In genomic region chr9:42396318-42396717, GRCh38 we compare ENCODE assay signal across 24 cellular contexts.
DNase-seq lines count a peak whose midpoint lies in the region; ATAC-seq and TF ChIP-seq lines count a peak whose summit lies in the region.
"Had no signal": no experiment of that assay in that cellular context is flagged by ENCODE, and none has a peak within 500 bp of the region (broad histone marks: within the 10 kb centered on the region; RNA-seq: fewer than 3 reads in every experiment).

No MANE protein-coding gene starts in this region.

- no peaks in the 10 kb centered on the region for H3K36me3 Mint-ChIP-seq in stimulated activated effector memory CD8-positive, alpha-beta T cell treated with anti-CD3 and anti-CD28 coated beads, Interleukin-12 subunit alpha, Interleukin-12 subunit beta, amount 100 ng/mL, for 72 hours
- H3K36me3 Mint-ChIP-seq in HFFc6 (ENCODE audit: low read depth) = no peaks in the 10 kb centered on the region
- H3K36me3 Mint-ChIP-seq: CD4-positive, alpha-beta memory T cell had no signal

- H4K91ac ChIP-seq in neuronal stem cell (ENCODE audit: low read depth, low read length, poor library complexity) = no peak overlapping the region

- H2BK12ac ChIP-seq in neuronal stem cell (ENCODE audit: low read length) = peak overlapping the region; percentile 90

- H3K4me3 Mint-ChIP-seq in stimulated activated naive CD8-positive, alpha-beta T cell treated with anti-CD3 and anti-CD28 coated beads, Interleukin-15, amount 100 ng/mL, for 72 hours = no peak overlapping the region
- H3K4me3 Mint-ChIP-seq in stimulated activated effector memory CD8-positive, alpha-beta T cell treated with anti-CD3 and anti-CD28 coated beads, Interleukin-12 subunit alpha, Interleukin-12 subunit beta, amount 100 ng/mL, for 72 hours = no peak overlapping the region
- no peak overlapping the region for H3K4me3 Mint-ChIP-seq in HFFc6
- H3K4me3 Mint-ChIP-seq: CD4-positive, alpha-beta memory T cell; IgD-negative memory B cell had no signal

- H3K23ac ChIP-seq in neuronal stem cell (ENCODE audit: low read depth, low read length, poor library complexity) = peak overlapping the region; percentile 16

- H2AFZ ChIP-seq in neuronal stem cell (ENCODE audit: low read length) = no peak overlapping the region

- no peaks in the 10 kb centered on the region for H3K27me3 Mint-ChIP-seq in stimulated activated naive CD8-positive, alpha-beta T cell treated with anti-CD3 and anti-CD28 coated beads, Interleukin-15, amount 100 ng/mL, for 72 hours
- H3K27me3 Mint-ChIP-seq in HFFc6 (ENCODE audit: insufficient read depth) = no peaks in the 10 kb centered on the region
- H3K27me3 Mint-ChIP-seq: CD4-positive, alpha-beta memory T cell; IgD-negative memory B cell had no signal

- no peak overlapping the region for H3K27ac ChIP-seq in neuronal stem cell (replicated peaks; ENCODE audit: low read length)
- H3K27ac ChIP-seq: BLaER1 treated with 17β-estradiol and CSF1 and Interleukin-3, amounts not matched to agents 10 nM and 100 nM had no signal

- peak; percentile 35 for ATAC-seq in stimulated activated naive CD8-positive, alpha-beta T cell treated with anti-CD3 and anti-CD28 coated beads, Interleukin-15, amount 100 ng/mL, for 72 hours
- ATAC-seq in stimulated activated naive CD8-positive, alpha-beta T cell treated with anti-CD3 and anti-CD28 coated beads, Interleukin-15, Interleukin-2, amounts not matched to agents 100 U/mL and 50 U/mL, for 24 hours = no peak
- peak; percentile 15 for ATAC-seq in stimulated activated effector memory CD8-positive, alpha-beta T cell treated with anti-CD3 and anti-CD28 coated beads, Interleukin-12 subunit alpha, Interleukin-12 subunit beta, amount 100 ng/mL, for 72 hours
- ATAC-seq: GM12878, Right ventricle myocardium inferior had no signal

- peak overlapping the region; percentile 75 for H3K14ac ChIP-seq in neuronal stem cell (ENCODE audit: low read length)

- no peaks in the 10 kb centered on the region for H3K79me1 ChIP-seq in neuronal stem cell (ENCODE audit: low read depth, low read length)

- H3K18ac ChIP-seq in neuronal stem cell (ENCODE audit: low read length) = peak overlapping the region; percentile 84

- H3K4me1 Mint-ChIP-seq in stimulated activated naive CD8-positive, alpha-beta T cell treated with anti-CD3 and anti-CD28 coated beads, Interleukin-15, amount 100 ng/mL, for 72 hours = no peaks in the 10 kb centered on the region
- H3K4me1 Mint-ChIP-seq in stimulated activated effector memory CD8-positive, alpha-beta T cell treated with anti-CD3 and anti-CD28 coated beads, Interleukin-12 subunit alpha, Interleukin-12 subunit beta, amount 100 ng/mL, for 72 hours = no peaks in the 10 kb centered on the region
- no peaks in the 10 kb centered on the region for H3K4me1 Mint-ChIP-seq in HFFc6 (ENCODE audit: low read depth)
- H3K4me1 Mint-ChIP-seq: CD4-positive, alpha-beta memory T cell had no signal

- H2BK120ac ChIP-seq in neuronal stem cell (ENCODE audit: low read depth, low read length) = no peak overlapping the region

- no peak overlapping the region for H4K8ac ChIP-seq in neuronal stem cell (ENCODE audit: low read depth, low read length)

- no peak overlapping the region for H3K9ac ChIP-seq in neuronal stem cell (ENCODE audit: low read depth, low read length, poor library complexity)
- H3K9ac ChIP-seq: BLaER1 treated with 17β-estradiol and CSF1 and Interleukin-3, amounts not matched to agents 10 nM and 100 nM had no signal

- H3K4me3 ChIP-seq in neuronal stem cell (ENCODE audit: low read length in 2 of 2) = peak overlapping the region in 1 of 2 donors; percentile 7
- H3K4me3 ChIP-seq: BLaER1 treated with 17β-estradiol and CSF1 and Interleukin-3, amounts not matched to agents 10 nM and 100 nM; GM12878 had no signal

- no peak for DNase-seq in stimulated activated naive CD8-positive, alpha-beta T cell treated with anti-CD3 and anti-CD28 coated beads, Interleukin-15, amount 100 ng/mL, for 72 hours
- DNase-seq in stimulated activated naive CD8-positive, alpha-beta T cell treated with anti-CD3 and anti-CD28 coated beads, Interleukin-15, Interleukin-2, amounts not matched to agents 100 U/mL and 50 U/mL, for 24 hours = no peak
- no peak for DNase-seq in neuronal stem cell (ENCODE audit: low spot score)
- DNase-seq in stimulated activated effector memory CD8-positive, alpha-beta T cell treated with anti-CD3 and anti-CD28 coated beads, Interleukin-12 subunit alpha, Interleukin-12 subunit beta, amount 100 ng/mL, for 72 hours (ENCODE audit: low spot score in 2 of 2) = no peak
- DNase-seq in mesenteric fat pad (ENCODE audit: low spot score) = no peak
- no peak for DNase-seq in T1000 (lab: John Stamatoyannopoulos, UW)
- no peak for DNase-seq in HFFc6
- DNase-seq: 8988T; Caco-2; CD4-positive, alpha-beta memory T cell; DMS 273 treated with DMSO at 0.1 percent for 48 hours; DMS79 treated with DMSO at 0.1 percent for 48 hours; GOT3; HCEC 1CT; NCI-H1105 treated with DMSO at 0.1 percent for 48 hours; NCI-H2029 treated with DMSO at 0.1 percent for 48 hours; NCI-H226; NCI-H524; NCI-H774; NK-92 treated with Interleukin-12 subunit alpha and Interleukin-12 subunit beta, amount 100 ng/mL, for 24 hours had no signal

- no peaks in the 10 kb centered on the region for H3K4me1 ChIP-seq in neuronal stem cell (ENCODE audit: control insufficient read depth in 2 of 2, insufficient read depth in 1 of 2, low read depth in 1 of 2, low read length in 2 of 2)
- H3K4me1 ChIP-seq: BLaER1 treated with 17β-estradiol and CSF1 and Interleukin-3, amounts not matched to agents 10 nM and 100 nM; Caco-2 had no signal

- H3K9me3 ChIP-seq in neuronal stem cell (replicated peaks in 1 of 2; ENCODE audit: control insufficient read depth in 2 of 2, insufficient read depth in 1 of 2, low read depth in 1 of 2, low read length in 2 of 2) = peaks cover 0 to 4% of the 10 kb centered on the region in 2 donors
- H3K9me3 ChIP-seq: BLaER1 treated with 17β-estradiol and CSF1 and Interleukin-3, amounts not matched to agents 10 nM and 100 nM; Caco-2 had no signal

- TF ChIP-seq CTCF in HFFc6 (IDR thresholded peaks at IDR 0.05) = no peak

- no peak overlapping the region for H3K27ac Mint-ChIP-seq in stimulated activated naive CD8-positive, alpha-beta T cell treated with anti-CD3 and anti-CD28 coated beads, Interleukin-15, amount 100 ng/mL, for 72 hours
- H3K27ac Mint-ChIP-seq in stimulated activated effector memory CD8-positive, alpha-beta T cell treated with anti-CD3 and anti-CD28 coated beads, Interleukin-12 subunit alpha, Interleukin-12 subunit beta, amount 100 ng/mL, for 72 hours = no peak overlapping the region
- no peak overlapping the region for H3K27ac Mint-ChIP-seq in HFFc6
- H3K27ac Mint-ChIP-seq: CD4-positive, alpha-beta memory T cell; IgD-negative memory B cell had no signal

- no peak overlapping the region for H3K4me2 ChIP-seq in neuronal stem cell (ENCODE audit: insufficient read depth, low read length, poor library complexity, severe bottlenecking)
- H3K4me2 ChIP-seq: BLaER1 treated with 17β-estradiol and CSF1 and Interleukin-3, amounts not matched to agents 10 nM and 100 nM had no signal

- no peaks in the 10 kb centered on the region for H3K27me3 ChIP-seq in neuronal stem cell (ENCODE audit: control insufficient read depth in 3 of 3, insufficient read depth in 3 of 3, low read depth in 1 of 3, low read length in 3 of 3)
- H3K27me3 ChIP-seq: BLaER1 treated with 17β-estradiol and CSF1 and Interleukin-3, amounts not matched to agents 10 nM and 100 nM had no signal

- H3K4ac ChIP-seq in neuronal stem cell (ENCODE audit: low read length) = peak overlapping the region; percentile 99

- no peaks in the 10 kb centered on the region for H3K9me3 Mint-ChIP-seq in stimulated activated naive CD8-positive, alpha-beta T cell treated with anti-CD3 and anti-CD28 coated beads, Interleukin-15, amount 100 ng/mL, for 72 hours
- no peaks in the 10 kb centered on the region for H3K9me3 Mint-ChIP-seq in stimulated activated effector memory CD8-positive, alpha-beta T cell treated with anti-CD3 and anti-CD28 coated beads, Interleukin-12 subunit alpha, Interleukin-12 subunit beta, amount 100 ng/mL, for 72 hours
- no peaks in the 10 kb centered on the region; the same call in none of the 2 replicates for H3K9me3 Mint-ChIP-seq in HFFc6
- H3K9me3 Mint-ChIP-seq: IgD-negative memory B cell had no signal

- H2BK15ac ChIP-seq in neuronal stem cell (ENCODE audit: low read length) = no peak overlapping the region

- no peaks in the 10 kb centered on the region for H3K36me3 ChIP-seq in neuronal stem cell (replicated peaks in 1 of 2; ENCODE audit: control insufficient read depth in 2 of 2, insufficient read depth in 2 of 2, low read length in 2 of 2)
- H3K36me3 ChIP-seq: BLaER1 treated with 17β-estradiol and CSF1 and Interleukin-3, amounts not matched to agents 10 nM and 100 nM had no signal

- no CpG with 5 or more reads among the region's 2 CpGs for WGBS in neuronal stem cell (ENCODE audit: extremely low coverage in 2 of 2, insufficient read length in 2 of 2, insufficient replicate concordance in 1 of 2), 2 donors

- no peak overlapping the region for H2BK5ac ChIP-seq in neuronal stem cell (ENCODE audit: low read length)

- H2AK5ac ChIP-seq in neuronal stem cell (ENCODE audit: low read depth, low read length) = peak overlapping the region; percentile 24
